10 cellular contexts compared by ENCODE assay signal in genomic region chr12:12872139-12872933, GRCh38. TPM values are rescaled to one million over a fixed set of nuclear protein-coding genes. Genes with fewer than 3 reads are reported as not detected.
DNase-seq lines count a peak whose midpoint lies in the region; ATAC-seq and TF ChIP-seq lines count a peak whose summit lies in the region.
"Had no signal": no experiment of that assay in that cellular context is flagged by ENCODE, and none has a peak within 500 bp of the region (broad histone marks: within the 10 kb centered on the region; RNA-seq: fewer than 3 reads in every experiment).

No MANE protein-coding gene starts in this region.

- H3K4me3 ChIP-seq in urinary bladder (ENCODE audit: low read depth, low read length), result no peak overlapping the region

- no peaks in the 10 kb centered on the region for H3K4me1 ChIP-seq in urinary bladder (ENCODE audit: insufficient read depth)

- H3K36me3 ChIP-seq in urinary bladder (ENCODE audit: insufficient read depth), result no peaks in the 10 kb centered on the region

- no peak for ATAC-seq in GM19397 (IDR thresholded peaks at IDR 0.05; ENCODE audit: unreplicated experiment)
- ATAC-seq: Right ventricle myocardium inferior had no signal

- TF ChIP-seq CTCF in VCaP (conservative IDR thresholded peaks at IDR 0.05), result no peak

- peak overlapping the region; percentile 69 for H3K27ac ChIP-seq in VCaP
- peak overlapping the region; percentile 29 for H3K27ac ChIP-seq in urinary bladder (ENCODE audit: low read depth)

- DNase-seq in NCI-H2196 (lab: John Stamatoyannopoulos, UW; ENCODE audit: unreplicated experiment), result peak; percentile 23
- DNase-seq in NCI-H2196 treated with DMSO at 0.1 percent for 48 hours (lab: John Stamatoyannopoulos, UW; ENCODE audit: unreplicated experiment), result no peak
- DNase-seq in iPS-NIHi7 (ENCODE audit: extremely low spot score), result peak; percentile 32
- DNase-seq in activated naive CD4-positive, alpha-beta T cell (lab: John Stamatoyannopoulos, UW), result no peak
- no peak for DNase-seq in activated gamma-delta T cell treated with Interleukin-2 at 50 U/mL for 16 hours
- DNase-seq: AML-193 had no signal

- WGBS in urinary bladder, result 72% methylated on average over 10 of the region's 10 CpGs

RNA-seq across cellular contexts. Expression of gene GPRC5A, which starts 19.0 kb away (rescaled TPM):
- 12.1 TPM for total RNA-seq in urinary bladder
- 8.5 TPM for polyA plus RNA-seq in urinary bladder

RNA-seq across cellular contexts. Expression of gene DDX47, which starts 59.2 kb away (rescaled TPM):
- 82.8 TPM for total RNA-seq in urinary bladder
- polyA plus RNA-seq in urinary bladder, result 48.2 TPM

Comparison
In these comparisons a context has a peak if more than half of its experiments do, and no peak if none do; other contexts are left out.
1. DNase-seq: peak in NCI-H2196 (single experiment) and iPS-NIHi7 (single experiment); none in NCI-H2196 treated with DMSO at 0.1 percent for 48 hours (single experiment), activated naive CD4-positive, alpha-beta T cell (0 of 4) and activated gamma-delta T cell treated with Interleukin-2 at 50 U/mL for 16 hours (single experiment).